ENCODE assay signal across 8 cellular contexts in genomic region chr2:161160226-161161073, GRCh38. TPM values are rescaled to one million over a fixed set of nuclear protein-coding genes. Genes with fewer than 3 reads are reported as not detected.
A peak's percentile ranks its signal among the peaks of the same experiment; 100 is the strongest.
DNase-seq lines count a peak whose midpoint lies in the region; ATAC-seq and TF ChIP-seq lines count a peak whose summit lies in the region.

TANK (plus strand) TSS chr2:161160428; CDS start chr2:161179663, 19,235 bp downstream.

- H2BK120ac ChIP-seq in IMR-90 (ENCODE audit: low read depth, low read length) = peak within 1 kb of the TSS; percentile 79

- H4K20me1 ChIP-seq in IMR-90 (ENCODE audit: insufficient read depth, low read length) (peaks cover under 1% of the 10 kb centered on the region; the same call in 1 of the 2 replicates), PC-3 (ENCODE audit: low read length) (peaks cover 11% of the 10 kb centered on the region; the same call in 1 of the 2 replicates)

- no peak for TF ChIP-seq RAD21 in IMR-90 (IDR thresholded peaks at IDR 0.05; ENCODE audit: low read length)

- H3K4me2 ChIP-seq in IMR-90 (ENCODE audit: low read depth, low read length) (peak within 1 kb of the TSS; percentile 86), PC-3 (ENCODE audit: low read length) (peak within 1 kb of the TSS; percentile 95)

- no peaks in the 10 kb centered on the region for H3K27me3 ChIP-seq in IMR-90 (ENCODE audit: control insufficient read depth, insufficient read depth, low read length)
- no peaks in the 10 kb centered on the region for H3K27me3 ChIP-seq in PC-3 (ENCODE audit: low read length)
- no peaks in the 10 kb centered on the region for H3K27me3 ChIP-seq in mucosa of rectum (ENCODE audit: control insufficient read depth in 2 of 2, insufficient read depth in 2 of 2, low read length in 2 of 2)

- no peaks in the 10 kb centered on the region for H3K9me1 ChIP-seq in IMR-90 (ENCODE audit: insufficient read depth, low read length)

- H3K9ac ChIP-seq in IMR-90 (ENCODE audit: low read depth, low read length) (peak within 1 kb of the TSS; percentile 96), PC-3 (ENCODE audit: low read length) (peak within 1 kb of the TSS; percentile 95), mucosa of rectum (ENCODE audit: low read depth in 1 of 2, low read length in 2 of 2) (peak within 1 kb of the TSS; percentile 95 to 100)

- no peaks in the 10 kb centered on the region for H3K9me2 ChIP-seq in PC-3 (replicated peaks; ENCODE audit: low read length)

- DNase-seq in DMS 273 treated with DMSO at 0.1 percent for 48 hours (lab: John Stamatoyannopoulos, UW) (peak; percentile 74), IMR-90 (peak; percentile 96), PC-3 (peak; percentile 92), activated T-cell treated with anti-CD3 and anti-CD28 coated beads for 48 hours (ENCODE audit: low read depth) (peak; percentile 88), epithelial cell of proximal tubule (ENCODE audit: low read depth) (peak; percentile 94)
- peak; percentile 91 for DNase-seq in stimulated activated CD8-positive, alpha-beta memory T cell treated with anti-CD3 and anti-CD28 coated beads, Interleukin-4, amount 100 ng/mL, for 48 hours

- BruUV-seq in IMR-90 (replicated peaks; lab: Mats Ljungman, UMichigan) (no TSS peak), PC-3 (replicated peaks; lab: Mats Ljungman, UMichigan) (TSS peak; percentile 98)

- in situ Hi-C loops in IMR-90 (cut with MboI; ENCODE audit: low sequenced_read_pairs) = no loop called here

- peak within 1 kb of the TSS; percentile 98 for H3K4ac ChIP-seq in IMR-90 (ENCODE audit: low read depth, low read length)

- peak within 1 kb of the TSS; percentile 84 for H3K18ac ChIP-seq in IMR-90 (ENCODE audit: low read depth, low read length)

- H2AFZ ChIP-seq in IMR-90 (replicated peaks; ENCODE audit: low read length, poor library complexity) (peak within 1 kb of the TSS; percentile 96), PC-3 (ENCODE audit: low read length) (peak within 1 kb of the TSS; percentile 92)

- intact Hi-C loops in IMR-90 (cut with micrococcal nuclease) (loop anchor here (5.0 to 10.0 kb wide), 3 partner anchors 98 to 666 kb away; partner anchors contain the start of gene RBMS1), PC-3 (cut with micrococcal nuclease) (loop anchor here (1.0 to 10.0 kb wide), 4 partner anchors 37 to 96 kb away; no protein-coding TSS in a partner anchor)

- H4K5ac ChIP-seq in IMR-90 (ENCODE audit: low read depth, low read length) = peak within 1 kb of the TSS; percentile 81

- H3K14ac ChIP-seq in IMR-90 (replicated peaks; ENCODE audit: low read depth, low read length) = peak within 1 kb of the TSS; percentile 99

- H2AK9ac ChIP-seq in IMR-90 (replicated peaks; ENCODE audit: low read depth, low read length, poor library complexity) = peak within 1 kb of the TSS; percentile 95

- peak within 1 kb of the TSS; percentile 94 to 99 for H4K8ac ChIP-seq in IMR-90 (ENCODE audit: low read depth in 2 of 2, low read length in 2 of 2)

- H3K4me1 ChIP-seq in IMR-90 (ENCODE audit: control insufficient read depth, insufficient read depth, low read length) = no peaks in the 10 kb centered on the region
- peaks cover 18% of the 10 kb centered on the region for H3K4me1 ChIP-seq in PC-3 (ENCODE audit: insufficient read depth, low read length)
- peaks cover 13 to 14% of the 10 kb centered on the region in 2 donors for H3K4me1 ChIP-seq in mucosa of rectum (ENCODE audit: control insufficient read depth in 2 of 2, insufficient read depth in 2 of 2, low read length in 2 of 2)

- CTCF ChIA-PET in IMR-90 (lab: Yijun Ruan, JAX) = interaction anchor here (0.7 kb wide), 1 partner anchor 120 kb away, joined by 3 read pairs; no protein-coding TSS in a partner anchor
- CTCF ChIA-PET in PC-3 (lab: Charles Lee) = no interaction called here

- H3K4me3 ChIP-seq in IMR-90 (ENCODE audit: insufficient read depth, low read depth, low read length) = peak within 1 kb of the TSS; percentile 68
- peak within 1 kb of the TSS; percentile 87 for H3K4me3 ChIP-seq in PC-3 (ENCODE audit: low read length)
- H3K4me3 ChIP-seq in epithelial cell of proximal tubule (ENCODE audit: low read depth, low read length) = peak within 1 kb of the TSS; percentile 85
- peak within 1 kb of the TSS; percentile 95 to 99 for H3K4me3 ChIP-seq in mucosa of rectum (ENCODE audit: low read length in 2 of 2)

- peak within 1 kb of the TSS; percentile 93 for H3K56ac ChIP-seq in IMR-90 (ENCODE audit: extremely low read depth, insufficient read depth, low read length)

- dilution Hi-C loops in IMR-90 (cut with HindIII; ENCODE audit: low sequenced_read_pairs, unreplicated experiment) = no loop called here

- H3K9me3 ChIP-seq in IMR-90 (ENCODE audit: control insufficient read depth, insufficient read depth, low read length) = no peaks in the 10 kb centered on the region
- no peaks in the 10 kb centered on the region for H3K9me3 ChIP-seq in PC-3 (ENCODE audit: low read length)
- H3K9me3 ChIP-seq in mucosa of rectum (ENCODE audit: control insufficient read depth in 2 of 2, low read length in 2 of 2) = no peaks in the 10 kb centered on the region

- H4K91ac ChIP-seq in IMR-90 (ENCODE audit: insufficient read depth, low read depth, low read length) = peak within 1 kb of the TSS; percentile 98

- peak within 1 kb of the TSS; percentile 89 for H2AK5ac ChIP-seq in IMR-90 (ENCODE audit: low read depth, low read length)

- H2BK15ac ChIP-seq in IMR-90 (ENCODE audit: low read depth, low read length) = peak within 1 kb of the TSS; percentile 89; the same call in 2 of the 3 replicates

- peak within 1 kb of the TSS; percentile 56; the same call in 1 of the 2 replicates for H2BK20ac ChIP-seq in IMR-90 (ENCODE audit: low read depth, low read length)

- POLR2A ChIA-PET in IMR-90 (lab: Charles Lee; ENCODE audit: unreplicated experiment) = no interaction called here
- POLR2A ChIA-PET in PC-3 (lab: Charles Lee; ENCODE audit: unreplicated experiment) = no interaction called here

- peaks cover 6% of the 10 kb centered on the region; the same call in 1 of the 2 replicates for H3K36me3 ChIP-seq in IMR-90 (ENCODE audit: control insufficient read depth, insufficient read depth, low read length)
- peaks cover 18% of the 10 kb centered on the region for H3K36me3 ChIP-seq in PC-3 (ENCODE audit: low read depth, low read length)
- peaks cover 10 to 12% of the 10 kb centered on the region in 2 donors for H3K36me3 ChIP-seq in mucosa of rectum (ENCODE audit: control insufficient read depth in 2 of 2, insufficient read depth in 2 of 2, low read length in 2 of 2)

- peak within 1 kb of the TSS; percentile 91 for H2BK5ac ChIP-seq in IMR-90 (ENCODE audit: low read depth, low read length, poor library complexity, severe bottlenecking)

- peak; percentile 94 for TF ChIP-seq POLR2A in IMR-90 (IDR thresholded peaks at IDR 0.05; ENCODE audit: low read depth, low read length)

- H3F3A ChIP-seq in PC-3 (ENCODE audit: low read length, unreplicated experiment) = no peaks in the 10 kb centered on the region

- H3K23ac ChIP-seq in IMR-90 (ENCODE audit: low read depth, low read length) = peak within 1 kb of the TSS; percentile 95

- WGBS in IMR-90 (ENCODE audit: extremely low coverage in 2 of 2, insufficient read length in 1 of 2), 2 experiments = 1% methylated on average over 10 of the region's 50 CpGs; no CpG with 5 or more reads in 1 of the 2 experiments

- TF ChIP-seq CTCF in IMR-90 (conservative IDR thresholded peaks at IDR 0.05; ENCODE audit: low read depth, low read length) = no peak
- TF ChIP-seq CTCF in PC-3 (conservative IDR thresholded peaks at IDR 0.05; ENCODE audit: low read depth, low read length) = no peak
- TF ChIP-seq CTCF in epithelial cell of proximal tubule (conservative IDR thresholded peaks at IDR 0.05; ENCODE audit: low read depth, low read length) = no peak

- peaks cover 5 to 30% of the 10 kb centered on the region in 2 experiments; a peak in 2 of 4 replicates for H3K79me1 ChIP-seq in IMR-90 (ENCODE audit: low read depth in 1 of 2, low read length in 2 of 2)

- peak within 1 kb of the TSS; percentile 88 for H3K27ac ChIP-seq in IMR-90 (ENCODE audit: insufficient read depth, low read length)
- peak within 1 kb of the TSS; percentile 86 for H3K27ac ChIP-seq in PC-3 (ENCODE audit: low read length)
- peak within 1 kb of the TSS; percentile 94 to 99 for H3K27ac ChIP-seq in mucosa of rectum (ENCODE audit: low read depth in 2 of 2, low read length in 2 of 2)

- peak; percentile 91 for ATAC-seq in GM21528 (IDR thresholded peaks at IDR 0.05; ENCODE audit: low FRiP score, unreplicated experiment)
- ATAC-seq in IMR-90 (ENCODE audit: low read depth) = peak; percentile 94
- peak; percentile 93 for ATAC-seq in PC-3

- peaks cover 44% of the 10 kb centered on the region for H3K79me2 ChIP-seq in PC-3 (ENCODE audit: low read length)

TF ChIP-seq in IMR-90, 13 proteins besides CTCF, POLR2A, EP300 and RAD21 (continues in another document):
- TF ChIP-seq SMC3 (IDR thresholded peaks at IDR 0.05; ENCODE audit: low read depth, low read length) (no peak), CHD1 (IDR thresholded peaks at IDR 0.05; ENCODE audit: low read depth, low read length) (peak; percentile 91; the same call in 1 of the 2 replicates), MXI1 (IDR thresholded peaks at IDR 0.05; ENCODE audit: borderline replicate concordance, low read depth, low read length) (peak; percentile 47; the same call in 1 of the 2 replicates), RFX5 (IDR thresholded peaks at IDR 0.05; ENCODE audit: low read depth, low read length) (0 out of 2 replicates have a peak, but pooled peaks have one; percentile 60), RCOR1 (IDR thresholded peaks at IDR 0.05; ENCODE audit: insufficient replicate concordance, low read length) (peak; percentile 59), NFE2L2 (IDR thresholded peaks at IDR 0.05; ENCODE audit: low read depth, low read length) (no peak), CEBPB (IDR thresholded peaks at IDR 0.05; ENCODE audit: low read depth, low read length) (peak; percentile 100), MAZ (IDR thresholded peaks at IDR 0.05; ENCODE audit: borderline replicate concordance, low read depth, low read length) (0 out of 2 replicates have a peak, but pooled peaks have one; percentile 63), FOS (IDR thresholded peaks at IDR 0.05; ENCODE audit: low read depth, low read length) (peak; percentile 61; the same call in 1 of the 2 replicates), MAFK (IDR thresholded peaks at IDR 0.05; ENCODE audit: low read depth, low read length) (no peak), USF2 (IDR thresholded peaks at IDR 0.05; ENCODE audit: low read depth, low read length) (no peak)

RNA-seq across cellular contexts. Expression of gene TANK, which starts in this region (rescaled TPM):
- total RNA-seq in IMR-90 (2012; rRNA removed) (41.9 and 46.4 TPM in 2 replicates), PC-3 (2014; rRNA removed) (22.2 and 23.7 TPM in 2 replicates), epithelial cell of proximal tubule (25.8 and 34.1 TPM in 2 replicates)
- 24.8 and 25.4 TPM in 2 replicates for polyA plus RNA-seq in IMR-90 (2012; rRNA removed)
- 8.1 and 12.2 TPM in 2 replicates for polyA plus RNA-seq in IMR-90 (2012; cell fraction: cytosol; rRNA removed)
- 5.6 and 36.1 TPM in 2 replicates for polyA plus RNA-seq in IMR-90 (2012; cell fraction: nucleus; rRNA removed; ENCODE audit: low replicate concordance)

Comparison
In these comparisons a context has a peak if more than half of its experiments do, and no peak if none do; other contexts are left out.
1. Peak in every context shown above with its lines: DNase-seq, ATAC-seq, H3K4me3 ChIP-seq and H3K27ac ChIP-seq.